In the genomic region with DNA sequence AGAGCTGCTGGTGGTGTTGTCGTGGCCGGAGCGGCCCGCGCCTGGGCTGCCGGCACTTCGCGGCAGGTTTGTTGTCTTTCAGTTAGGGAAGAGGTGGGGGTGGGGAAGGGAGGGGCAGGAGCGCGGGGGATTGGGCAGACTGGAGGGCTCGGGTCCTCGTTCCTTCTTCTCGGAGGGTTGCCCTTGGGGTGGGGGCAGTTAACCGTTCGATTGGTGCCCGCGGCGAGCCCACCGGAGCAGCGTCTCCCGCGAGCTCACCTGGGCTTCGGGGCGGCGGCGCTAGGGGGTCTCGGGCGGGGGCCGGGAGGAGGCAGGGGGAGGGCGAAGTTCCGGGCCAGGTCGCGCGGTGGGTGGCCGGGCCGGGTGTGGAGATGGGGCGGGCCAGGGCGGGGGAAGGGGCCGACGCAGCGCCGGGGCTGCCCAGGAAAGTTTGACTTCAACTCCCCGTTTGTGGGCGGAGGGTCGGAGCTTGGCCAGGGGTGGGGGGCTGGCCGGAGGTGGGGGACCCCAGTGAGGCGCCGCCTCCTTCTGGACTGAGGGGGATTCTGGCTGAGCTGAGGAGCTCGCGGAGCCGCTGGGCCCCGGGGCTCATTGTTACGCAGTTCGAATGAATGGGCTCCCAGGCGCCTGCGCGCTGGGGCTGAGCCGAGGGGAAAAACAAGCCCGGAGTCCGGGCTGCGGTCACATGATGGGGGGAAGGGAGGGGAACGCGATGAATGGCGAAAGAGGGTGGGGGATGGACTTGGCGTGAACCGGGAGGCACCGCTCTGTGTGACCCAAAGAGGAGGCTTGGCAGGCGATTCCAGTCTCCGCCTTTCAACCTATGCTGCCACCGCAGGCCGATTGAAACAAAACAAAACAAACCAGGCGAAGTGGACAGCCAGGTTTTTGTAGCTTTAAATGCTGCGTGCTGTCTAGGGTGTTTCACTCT, we compare ENCODE assay signal across 8 cellular contexts. TPM values are rescaled to one million over a fixed set of nuclear protein-coding genes. Genes with fewer than 3 reads are reported as not detected.
DNase-seq lines count a peak whose midpoint lies in the region; ATAC-seq and TF ChIP-seq lines count a peak whose summit lies in the region.

No MANE protein-coding gene starts in this region.

- no peak overlapping the region for H2BK120ac ChIP-seq in H9 (ENCODE audit: low read depth, low read length, poor library complexity, severe bottlenecking)

- peak overlapping the region; percentile 89 for H3K9ac ChIP-seq in H9 (ENCODE audit: extremely low read depth, insufficient read length, low read length)

- H3K36me3 Mint-ChIP-seq in H9 (ENCODE audit: insufficient read depth in 1 of 3, low read depth in 3 of 3), result peaks cover 0 to 5% (median 4%) of the 10 kb centered on the region in 3 experiments; a peak in 2 of 7 replicates
- H3K36me3 Mint-ChIP-seq in neural crest cell (ENCODE audit: low read depth), result no peaks in the 10 kb centered on the region

- H2BK20ac ChIP-seq in H9 (ENCODE audit: low read depth, low read length, poor library complexity, severe bottlenecking), result no peak overlapping the region

- H3K4me3 Mint-ChIP-seq in H9, result peak overlapping the region; percentile 95 to 96
- H3K4me3 Mint-ChIP-seq in neural crest cell, result peak overlapping the region; percentile 98
- H3K4me3 Mint-ChIP-seq in stimulated activated naive CD8-positive, alpha-beta T cell treated with anti-CD3 and anti-CD28 coated beads, Interleukin-15, amount 100 ng/mL, for 72 hours, result peak overlapping the region; percentile 91 to 94

- H3K4me2 ChIP-seq in H9 (ENCODE audit: insufficient read depth, insufficient read length, low read length), result peak overlapping the region; percentile 73

- DNase-seq in DMS79 treated with DMSO at 0.1 percent for 48 hours (lab: John Stamatoyannopoulos, UW) (peak; percentile 92), H9 (peak; percentile 97), MV-4-11 (lab: John Stamatoyannopoulos, UW) (peak; percentile 92), SJCRH30 (peak; percentile 95 to 96), foreskin keratinocyte (peak; percentile 83 to 91), neural crest cell (ENCODE audit: low read depth, low spot score) (peak; percentile 88)
- peak; percentile 56 to 70 (median 62) for DNase-seq in activated naive CD4-positive, alpha-beta T cell (lab: John Stamatoyannopoulos, UW)
- DNase-seq in stimulated activated naive CD8-positive, alpha-beta T cell treated with anti-CD3 and anti-CD28 coated beads, Interleukin-15, amount 100 ng/mL, for 72 hours, result peak; percentile 89 to 93

- H3K79me2 ChIP-seq in H9 (ENCODE audit: insufficient read depth, low read length), result peaks cover 3% of the 10 kb centered on the region; the same call in 1 of the 2 replicates

- no CpG with 5 or more reads among the region's 73 CpGs for WGBS in H9 (ENCODE audit: extremely low coverage, insufficient read length, low lambda C conversion rate)

- H4K8ac ChIP-seq in H9 (replicated peaks; ENCODE audit: insufficient read length, low read depth, low read length), result no peak overlapping the region

- H3K79me1 ChIP-seq in H9 (ENCODE audit: insufficient read depth, low read depth, low read length, poor library complexity, severe bottlenecking), result no peaks in the 10 kb centered on the region

- no peaks in the 10 kb centered on the region for H3K36me3 ChIP-seq in SJCRH30

- H3K23ac ChIP-seq in H9 (ENCODE audit: insufficient read length, low read depth, low read length), result no peak overlapping the region

- no peak overlapping the region for H2AK5ac ChIP-seq in H9 (ENCODE audit: insufficient read length, low read length)

- peak overlapping the region; percentile 16 for H2BK12ac ChIP-seq in H9 (ENCODE audit: insufficient read length, low read depth, low read length)

- H3T11ph ChIP-seq in H9 (ENCODE audit: low read length), result no peak overlapping the region

- H3K14ac ChIP-seq in H9 (ENCODE audit: insufficient read depth, low read length), result peak overlapping the region; percentile 73; the same call in 1 of the 2 replicates

- H3K27ac ChIP-seq in H9 (ENCODE audit: insufficient read length, low read depth, low read length) (peak overlapping the region; percentile 79), SJCRH30 (peak overlapping the region; percentile 83), foreskin keratinocyte (peak overlapping the region; percentile 80)

- H3K9me3 Mint-ChIP-seq in H9 (peaks cover 0 to 3% of the 10 kb centered on the region in 2 experiments; a peak in 2 of 5 replicates), neural crest cell (no peaks in the 10 kb centered on the region)
- no peaks in the 10 kb centered on the region for H3K9me3 Mint-ChIP-seq in stimulated activated naive CD8-positive, alpha-beta T cell treated with anti-CD3 and anti-CD28 coated beads, Interleukin-15, amount 100 ng/mL, for 72 hours

- H3K4ac ChIP-seq in H9 (ENCODE audit: low read depth, low read length), result no peak overlapping the region

- no peak overlapping the region for H2BK15ac ChIP-seq in H9 (ENCODE audit: low read depth, low read length)

- H3K27me3 ChIP-seq in H9 (ENCODE audit: insufficient read depth, low read length) (no peaks in the 10 kb centered on the region), SJCRH30 (no peaks in the 10 kb centered on the region), foreskin keratinocyte (no peaks in the 10 kb centered on the region)

- H3K18ac ChIP-seq in H9 (ENCODE audit: insufficient read length, low read depth, low read length), result peak overlapping the region; percentile 89

- H3K4me1 Mint-ChIP-seq in H9 (peaks cover 41 to 42% of the 10 kb centered on the region in 2 experiments), neural crest cell (peaks cover 44% of the 10 kb centered on the region)
- peaks cover 30% of the 10 kb centered on the region for H3K4me1 Mint-ChIP-seq in stimulated activated naive CD8-positive, alpha-beta T cell treated with anti-CD3 and anti-CD28 coated beads, Interleukin-15, amount 100 ng/mL, for 72 hours

- H4K91ac ChIP-seq in H9 (ENCODE audit: insufficient read length, low read depth, low read length), result no peak overlapping the region

- H2AFZ ChIP-seq in H9 (ENCODE audit: low read length), result no peak overlapping the region

- H3K27ac Mint-ChIP-seq in H9 (peak overlapping the region; percentile 99 to 100 (median 100)), neural crest cell (ENCODE audit: unreplicated experiment) (peak overlapping the region; percentile 98)
- H3K27ac Mint-ChIP-seq in stimulated activated naive CD8-positive, alpha-beta T cell treated with anti-CD3 and anti-CD28 coated beads, Interleukin-15, amount 100 ng/mL, for 72 hours, result peak overlapping the region; percentile 99 to 100

- H2BK5ac ChIP-seq in H9 (ENCODE audit: insufficient read length, low read length), result peak overlapping the region; percentile 21

- H3K4me1 ChIP-seq in H9 (ENCODE audit: insufficient read depth, low read length) (no peaks in the 10 kb centered on the region), SJCRH30 (no peaks in the 10 kb centered on the region), foreskin keratinocyte (no peaks in the 10 kb centered on the region)

- peak overlapping the region; percentile 76 for H3K4me3 ChIP-seq in SJCRH30

- no peak overlapping the region for H4K5ac ChIP-seq in H9 (ENCODE audit: insufficient read length, low read depth, low read length)

- TF ChIP-seq CTCF in H9 (conservative IDR thresholded peaks at IDR 0.05) (no peak), foreskin keratinocyte (conservative IDR thresholded peaks at IDR 0.05) (peak; percentile 18), neural crest cell (conservative IDR thresholded peaks at IDR 0.05) (no peak)

- H4K20me1 ChIP-seq in H9 (ENCODE audit: control insufficient read depth, insufficient read depth, insufficient read length), result no peaks in the 10 kb centered on the region

- H3K23me2 ChIP-seq in H9 (ENCODE audit: insufficient read length, low read depth, low read length, poor library complexity, severe bottlenecking), result peaks cover 5% of the 10 kb centered on the region

- no peaks in the 10 kb centered on the region for H3K9me3 ChIP-seq in H9 (ENCODE audit: control insufficient read depth, low read depth, low read length)
- H3K9me3 ChIP-seq in SJCRH30 (replicated peaks), result no peaks in the 10 kb centered on the region

- peak overlapping the region; percentile 1 for H3K56ac ChIP-seq in H9 (ENCODE audit: insufficient read length, low read depth, low read length)

- ATAC-seq in foreskin keratinocyte, result peak; percentile 58
- ATAC-seq in stimulated activated naive CD8-positive, alpha-beta T cell treated with anti-CD3 and anti-CD28 coated beads, Interleukin-15, amount 100 ng/mL, for 72 hours, result peak; percentile 43

- no peaks in the 10 kb centered on the region; the same call in 1 of the 2 replicates for H3K27me3 Mint-ChIP-seq in H9 (ENCODE audit: low read depth)
- H3K27me3 Mint-ChIP-seq in neural crest cell (ENCODE audit: low read depth), result peaks cover 4% of the 10 kb centered on the region
- H3K27me3 Mint-ChIP-seq in stimulated activated naive CD8-positive, alpha-beta T cell treated with anti-CD3 and anti-CD28 coated beads, Interleukin-15, amount 100 ng/mL, for 72 hours, result no peaks in the 10 kb centered on the region

RNA-seq across cellular contexts. Expression of a gene that starts 0.6 kb away (rescaled TPM):
- 27.6 TPM in 2 replicates for total RNA-seq in H9 (2021)
- total RNA-seq in SJCRH30 (2014; rRNA removed; shearing (Covaris generic)), result 33.9 and 37.4 TPM in 2 replicates
- total RNA-seq in foreskin keratinocyte, result 19.8 and 23.8 TPM in 2 replicates
- 10.1 and 10.2 TPM in 2 replicates for polyA plus RNA-seq in foreskin keratinocyte
- total RNA-seq in neural crest cell, result 15.7 and 15.8 TPM in 2 replicates

Comparison
In these comparisons a context has a peak if more than half of its experiments do, and no peak if none do; other contexts are left out.
1. Peak in every context shown above with its lines: DNase-seq, ATAC-seq, H3K4me3 ChIP-seq and H3K27ac ChIP-seq.